8 cellular contexts compared by ENCODE assay signal in genomic region chr10:72326665-72327603, GRCh38. TPM values are rescaled to one million over a fixed set of nuclear protein-coding genes. Genes with fewer than 3 reads are reported as not detected.
DNase-seq lines count a peak whose midpoint lies in the region; ATAC-seq and TF ChIP-seq lines count a peak whose summit lies in the region.
"Not testable (repeated sequence)": the region's sequence is repeated elsewhere in the genome, so short reads cannot be mapped to it uniquely, and the experiment has no call there.

No MANE protein-coding gene starts in this region.

- CTCF ChIA-PET in CD8-positive, alpha-beta memory T cell (lab: Charles Lee) = interaction anchor here (0.6 to 8.3 kb wide), 21 partner anchors 10 to 278 kb away, joined by 3 to 66 read pairs (median 4); partner anchors contain the start of genes ANAPC16 and DDIT4

- H3K27ac Mint-ChIP-seq in CD8-positive, alpha-beta memory T cell = peak overlapping the region; percentile 87 to 98 (median 96)
- H3K27ac Mint-ChIP-seq in activated T-cell treated with anti-CD3 and anti-CD28 coated beads, Interleukin-2, amount 50 U/mL, for 72 hours = peak overlapping the region; percentile 100
- H3K27ac Mint-ChIP-seq in brain = peak overlapping the region; percentile 82 to 99 (median 94)
- H3K27ac Mint-ChIP-seq in stimulated activated naive CD8-positive, alpha-beta T cell treated with anti-CD3 and anti-CD28 coated beads, Interleukin-15, Interleukin-2, amounts not matched to agents 100 ng/mL and 50 ng/mL, for 24 hours = peak overlapping the region; percentile 95

- peak; percentile 32 to 76 (median 61) for DNase-seq in CD8-positive, alpha-beta memory T cell
- DNase-seq in Peyer's patch = peak in 1 of 3 donors; percentile 77
- peak; percentile 59 to 66 for DNase-seq in activated CD4-positive, alpha-beta T cell treated with anti-CD3 and anti-CD28 coated beads for 4 hours
- peak; percentile 85 to 89 for DNase-seq in activated T-cell treated with anti-CD3 and anti-CD28 coated beads, Interleukin-2, amount 50 U/mL, for 72 hours
- DNase-seq in lower lobe of right lung = not testable (repeated sequence)
- peak; percentile 58 to 65 for DNase-seq in stimulated activated CD4-positive, alpha-beta T cell treated with anti-CD3 and anti-CD28 coated beads, Interleukin-12 subunit alpha, Interleukin-12 subunit beta, amount 100 ng/mL, for 24 hours (ENCODE audit: low read depth in 2 of 2)

- H3K9me3 ChIP-seq in CD8-positive, alpha-beta memory T cell (ENCODE audit: low read length); Peyer's patch; lower lobe of right lung: not testable (repeated sequence)

- not testable (repeated sequence) for H3K36me3 ChIP-seq in CD8-positive, alpha-beta memory T cell (ENCODE audit: insufficient read depth, low read length); Peyer's patch; lower lobe of right lung

- peaks cover 76% of the 10 kb centered on the region for H3K4me1 ChIP-seq in CD8-positive, alpha-beta memory T cell (ENCODE audit: insufficient read depth, low read length)
- H3K4me1 ChIP-seq in Peyer's patch = peaks cover 7 to 51% (median 34%) of the 10 kb centered on the region in 4 donors
- peaks cover 88% of the 10 kb centered on the region for H3K4me1 ChIP-seq in lower lobe of right lung

- peak overlapping the region; percentile 80 to 96 (median 93) for H3K4me3 Mint-ChIP-seq in CD8-positive, alpha-beta memory T cell
- peak overlapping the region; percentile 99 to 100 for H3K4me3 Mint-ChIP-seq in activated T-cell treated with anti-CD3 and anti-CD28 coated beads, Interleukin-2, amount 50 U/mL, for 72 hours
- peak overlapping the region in 3 of 5 experiments; percentile 74 to 76 (median 74) for H3K4me3 Mint-ChIP-seq in brain
- peak overlapping the region; percentile 89 for H3K4me3 Mint-ChIP-seq in stimulated activated naive CD8-positive, alpha-beta T cell treated with anti-CD3 and anti-CD28 coated beads, Interleukin-15, Interleukin-2, amounts not matched to agents 100 ng/mL and 50 ng/mL, for 24 hours

- POLR2A ChIA-PET in CD8-positive, alpha-beta memory T cell (lab: Charles Lee) = interaction anchor here (1.4 kb wide), 1 partner anchor 53 kb away, joined by 5 read pairs; the partner anchor contains the start of gene DDIT4

- H3K36me3 Mint-ChIP-seq in CD8-positive, alpha-beta memory T cell; activated T-cell treated with anti-CD3 and anti-CD28 coated beads, Interleukin-2, amount 50 U/mL, for 72 hours (ENCODE audit: insufficient read depth in 2 of 2); brain; stimulated activated naive CD8-positive, alpha-beta T cell treated with anti-CD3 and anti-CD28 coated beads, Interleukin-15, Interleukin-2, amounts not matched to agents 100 ng/mL and 50 ng/mL, for 24 hours (ENCODE audit: low read depth): not testable (repeated sequence)

- peak; percentile 28 to 39 for TF ChIP-seq POLR2A in Peyer's patch (IDR thresholded peaks at IDR 0.05)

- H3K27me3 Mint-ChIP-seq in CD8-positive, alpha-beta memory T cell; activated T-cell treated with anti-CD3 and anti-CD28 coated beads, Interleukin-2, amount 50 U/mL, for 72 hours (ENCODE audit: low read depth); brain; stimulated activated naive CD8-positive, alpha-beta T cell treated with anti-CD3 and anti-CD28 coated beads, Interleukin-15, Interleukin-2, amounts not matched to agents 100 ng/mL and 50 ng/mL, for 24 hours: not testable (repeated sequence)

- peak overlapping the region; percentile 77 for H3K4me3 ChIP-seq in CD8-positive, alpha-beta memory T cell (ENCODE audit: low read length)
- H3K4me3 ChIP-seq in Peyer's patch = peak overlapping the region in 3 of 4 donors; percentile 9 to 27 (median 24)
- not testable (repeated sequence) for H3K4me3 ChIP-seq in lower lobe of right lung

- peak; percentile 12 to 20 for ATAC-seq in activated T-cell treated with anti-CD3 and anti-CD28 coated beads, Interleukin-2, amount 50 U/mL, for 72 hours (replicated peaks in 1 of 2)
- not testable (repeated sequence) for ATAC-seq in lower lobe of right lung

- H3K4me1 Mint-ChIP-seq in CD8-positive, alpha-beta memory T cell = peaks cover 60 to 79% (median 67%) of the 10 kb centered on the region in 3 donors
- H3K4me1 Mint-ChIP-seq in activated T-cell treated with anti-CD3 and anti-CD28 coated beads, Interleukin-2, amount 50 U/mL, for 72 hours (ENCODE audit: low read depth) = peaks cover 82% of the 10 kb centered on the region
- H3K4me1 Mint-ChIP-seq in brain = peaks cover 88% of the 10 kb centered on the region
- peaks cover 79% of the 10 kb centered on the region for H3K4me1 Mint-ChIP-seq in stimulated activated naive CD8-positive, alpha-beta T cell treated with anti-CD3 and anti-CD28 coated beads, Interleukin-15, Interleukin-2, amounts not matched to agents 100 ng/mL and 50 ng/mL, for 24 hours (ENCODE audit: low read depth)

- peak in 1 of 6 experiments; percentile 3 for TF ChIP-seq CTCF in Peyer's patch (IDR thresholded peaks at IDR 0.05)
- not testable (repeated sequence) for TF ChIP-seq CTCF in brain (conservative IDR thresholded peaks at IDR 0.05); lower lobe of right lung (IDR thresholded peaks at IDR 0.05)

- intact Hi-C loops in lower lobe of right lung (cut with DNase I) = not testable (repeated sequence)

- peak overlapping the region; percentile 25 for H3K27ac ChIP-seq in CD8-positive, alpha-beta memory T cell (ENCODE audit: low read depth, low read length)
- H3K27ac ChIP-seq in Peyer's patch = peak overlapping the region; percentile 36 to 68 (median 50)
- peak overlapping the region; percentile 44 for H3K27ac ChIP-seq in lower lobe of right lung

- not testable (repeated sequence) for H3K27me3 ChIP-seq in CD8-positive, alpha-beta memory T cell (ENCODE audit: insufficient read depth, low read length, poor library complexity, severe bottlenecking); Peyer's patch; lower lobe of right lung (ENCODE audit: low read depth)

- H3K9me3 Mint-ChIP-seq in CD8-positive, alpha-beta memory T cell; activated T-cell treated with anti-CD3 and anti-CD28 coated beads, Interleukin-2, amount 50 U/mL, for 72 hours; brain; stimulated activated naive CD8-positive, alpha-beta T cell treated with anti-CD3 and anti-CD28 coated beads, Interleukin-15, Interleukin-2, amounts not matched to agents 100 ng/mL and 50 ng/mL, for 24 hours: not testable (repeated sequence)

RNA-seq across cellular contexts. Expression of gene DNAJB12, which starts 27.8 kb away (rescaled TPM):
- total RNA-seq in CD8-positive, alpha-beta memory T cell = 10 to 100 TPM; 29.4 to 30.4 TPM
- 28.0 TPM for polyA plus RNA-seq in CD8-positive, alpha-beta memory T cell
- total RNA-seq in Peyer's patch (10 to 100 TPM; 33.0 to 54.1 (median 47.2) TPM), lower lobe of right lung (44.7 TPM)
- 10 to 100 TPM; 24.1 to 25.2 TPM for total RNA-seq in activated T-cell treated with anti-CD3 and anti-CD28 coated beads, Interleukin-2, amount 50 U/mL, for 72 hours
- polyA plus RNA-seq in brain (ENCODE audit: insufficient read depth, low read depth, low replicate concordance) = 29.3 TPM

RNA-seq across cellular contexts. Expression of gene DDIT4, which starts 53.2 kb away (rescaled TPM):
- total RNA-seq in CD8-positive, alpha-beta memory T cell = 100 to 1,000 TPM; 144 to 156 TPM
- polyA plus RNA-seq in CD8-positive, alpha-beta memory T cell = 183 TPM
- total RNA-seq in Peyer's patch (100 to 1,000 TPM in 3 of 4 donors, 10 to 100 TPM in 1; 80.6 to 275 (median 123) TPM), lower lobe of right lung (161 TPM)
- 1,000 to 10,000 TPM; 1,119 to 1,202 TPM for total RNA-seq in activated T-cell treated with anti-CD3 and anti-CD28 coated beads, Interleukin-2, amount 50 U/mL, for 72 hours
- 121 TPM for polyA plus RNA-seq in brain (ENCODE audit: insufficient read depth, low read depth, low replicate concordance)
